Comparison of ENCODE assay signal across 18 cellular contexts in genomic region chr6:17173071-17173470, GRCh38.
DNase-seq lines count a peak whose midpoint lies in the region; ATAC-seq and TF ChIP-seq lines count a peak whose summit lies in the region.
"Had no signal": no experiment of that assay in that cellular context is flagged by ENCODE, and none has a peak within 500 bp of the region (broad histone marks: within the 10 kb centered on the region; RNA-seq: fewer than 3 reads in every experiment).

No MANE protein-coding gene starts in this region.

- H2AFZ ChIP-seq in IMR-90 (replicated peaks; ENCODE audit: low read length, poor library complexity) (no peak overlapping the region), mesenchymal stem cell (ENCODE audit: low read depth, low read length) (no peak overlapping the region)

- no peak overlapping the region for H2BK120ac ChIP-seq in IMR-90 (ENCODE audit: low read depth, low read length)
- no peak overlapping the region for H2BK120ac ChIP-seq in mesenchymal stem cell (ENCODE audit: low read depth, low read length)

- H4K8ac ChIP-seq in IMR-90 (ENCODE audit: low read depth in 2 of 2, low read length in 2 of 2): no peak overlapping the region
- H4K8ac ChIP-seq in mesenchymal stem cell (ENCODE audit: low read length): no peak overlapping the region

- H2AK5ac ChIP-seq in IMR-90 (ENCODE audit: low read depth, low read length) (no peak overlapping the region), mesenchymal stem cell (ENCODE audit: low read length, severe bottlenecking) (no peak overlapping the region)

- H3K79me1 ChIP-seq in IMR-90 (ENCODE audit: low read depth in 1 of 2, low read length in 2 of 2) (no peaks in the 10 kb centered on the region), mesenchymal stem cell (replicated peaks; ENCODE audit: low read length, poor library complexity, severe bottlenecking) (no peaks in the 10 kb centered on the region)

- DNase-seq in AG10803 (ENCODE audit: low read depth): peak; percentile 15
- peak; percentile 8 for DNase-seq in GM03348 (ENCODE audit: low spot score)
- peak; percentile 42 for DNase-seq in IMR-90
- no peak for DNase-seq in mesenchymal stem cell
- DNase-seq in activated naive CD8-positive, alpha-beta T cell treated with anti-CD3 and anti-CD28 coated beads, Interleukin-2, amount 50 U/mL, for 24 hours: no peak
- no peak for DNase-seq in testis
- DNase-seq in coronary artery (ENCODE audit: low spot score): no peak
- DNase-seq: Calu3; CD8-positive, alpha-beta T cell; DMS79 treated with DMSO at 0.1 percent for 48 hours; GDM1; H9; KBM-7 had no signal

- H3K23ac ChIP-seq in IMR-90 (ENCODE audit: low read depth, low read length): no peak overlapping the region
- H3K23ac ChIP-seq in mesenchymal stem cell (ENCODE audit: low read length in 2 of 2): no peak overlapping the region

- in situ Hi-C loops in IMR-90 (cut with MboI; ENCODE audit: low sequenced_read_pairs): no loop called here

- H2BK12ac ChIP-seq in mesenchymal stem cell (ENCODE audit: low read length in 2 of 2): no peak overlapping the region

- no peak overlapping the region for H3K9ac ChIP-seq in IMR-90 (ENCODE audit: low read depth, low read length)
- H3K9ac ChIP-seq in mesenchymal stem cell (ENCODE audit: low read length): no peak overlapping the region
- H3K9ac ChIP-seq: BLaER1 treated with 17β-estradiol and CSF1 and Interleukin-3, amounts not matched to agents 10 nM and 100 nM had no signal

- H3K4me1 Mint-ChIP-seq in activated naive CD8-positive, alpha-beta T cell treated with anti-CD3 and anti-CD28 coated beads, Interleukin-2, amount 50 U/mL, for 24 hours: no peaks in the 10 kb centered on the region
- H3K4me1 Mint-ChIP-seq: B cell, IgD-negative memory B cell had no signal

- H2BK20ac ChIP-seq in IMR-90 (ENCODE audit: low read depth, low read length): no peak overlapping the region

- no peak for ATAC-seq in IMR-90 (ENCODE audit: low read depth)
- no peak for ATAC-seq in activated naive CD8-positive, alpha-beta T cell treated with anti-CD3 and anti-CD28 coated beads, Interleukin-2, amount 50 U/mL, for 24 hours
- ATAC-seq: A549; CD8-positive, alpha-beta T cell had no signal

- POLR2A ChIA-PET in IMR-90 (lab: Charles Lee; ENCODE audit: unreplicated experiment): no interaction called here

- H3K27ac Mint-ChIP-seq in activated naive CD8-positive, alpha-beta T cell treated with anti-CD3 and anti-CD28 coated beads, Interleukin-2, amount 50 U/mL, for 24 hours: no peak overlapping the region
- H3K27ac Mint-ChIP-seq: B cell; CD8-positive, alpha-beta T cell; H9 had no signal

- dilution Hi-C loops in IMR-90 (cut with HindIII; ENCODE audit: low sequenced_read_pairs, unreplicated experiment): no loop called here

- no peaks in the 10 kb centered on the region for H3K9me3 Mint-ChIP-seq in activated naive CD8-positive, alpha-beta T cell treated with anti-CD3 and anti-CD28 coated beads, Interleukin-2, amount 50 U/mL, for 24 hours
- H3K9me3 Mint-ChIP-seq: CD8-positive, alpha-beta T cell; IgD-negative memory B cell had no signal

- H3K27me3 ChIP-seq in IMR-90 (ENCODE audit: control insufficient read depth, insufficient read depth, low read length): no peaks in the 10 kb centered on the region; the same call in 1 of the 2 replicates
- H3K27me3 ChIP-seq in mesenchymal stem cell (ENCODE audit: control insufficient read depth in 1 of 2, insufficient read depth in 1 of 2, low read length in 2 of 2): no peaks in the 10 kb centered on the region
- no peaks in the 10 kb centered on the region for H3K27me3 ChIP-seq in testis
- H3K27me3 ChIP-seq: BLaER1 treated with 17β-estradiol and CSF1 and Interleukin-3, amounts not matched to agents 10 nM and 100 nM had no signal

- H3K56ac ChIP-seq in IMR-90 (ENCODE audit: extremely low read depth, insufficient read depth, low read length): no peak overlapping the region

- no peak overlapping the region for H3K14ac ChIP-seq in IMR-90 (replicated peaks; ENCODE audit: low read depth, low read length)
- no peak overlapping the region for H3K14ac ChIP-seq in mesenchymal stem cell (ENCODE audit: low read length in 2 of 2)

- H3K27ac ChIP-seq in IMR-90 (ENCODE audit: insufficient read depth, low read length): no peak overlapping the region
- H3K27ac ChIP-seq in mesenchymal stem cell (ENCODE audit: low read length, poor library complexity, severe bottlenecking): no peak overlapping the region
- H3K27ac ChIP-seq in testis: no peak overlapping the region
- no peak overlapping the region for H3K27ac ChIP-seq in coronary artery
- H3K27ac ChIP-seq: 22Rv1; A549; BLaER1 treated with 17β-estradiol and CSF1 and Interleukin-3, amounts not matched to agents 10 nM and 100 nM had no signal

- H3K36me3 ChIP-seq in IMR-90 (ENCODE audit: control insufficient read depth, insufficient read depth, low read length): no peaks in the 10 kb centered on the region
- no peaks in the 10 kb centered on the region for H3K36me3 ChIP-seq in mesenchymal stem cell (ENCODE audit: control insufficient read depth in 1 of 2, insufficient read depth in 2 of 2, low read depth in 1 of 2, low read length in 2 of 2)
- H3K36me3 ChIP-seq in testis (ENCODE audit: low read depth, missing control alignments): no peaks in the 10 kb centered on the region
- H3K36me3 ChIP-seq: BLaER1 treated with 17β-estradiol and CSF1 and Interleukin-3, amounts not matched to agents 10 nM and 100 nM had no signal

- CTCF ChIA-PET in IMR-90 (lab: Yijun Ruan, JAX): no interaction called here

- H2BK5ac ChIP-seq in IMR-90 (ENCODE audit: low read depth, low read length, poor library complexity, severe bottlenecking): no peak overlapping the region
- H2BK5ac ChIP-seq in mesenchymal stem cell (ENCODE audit: low read depth, low read length, poor library complexity, severe bottlenecking): peak overlapping the region; percentile 11

- H3K4me2 ChIP-seq in IMR-90 (ENCODE audit: low read depth, low read length): no peak overlapping the region
- no peak overlapping the region for H3K4me2 ChIP-seq in mesenchymal stem cell (ENCODE audit: low read length, poor library complexity, severe bottlenecking)
- H3K4me2 ChIP-seq: A549; BLaER1 treated with 17β-estradiol and CSF1 and Interleukin-3, amounts not matched to agents 10 nM and 100 nM had no signal

- no TSS peak for BruUV-seq in IMR-90 (replicated peaks; lab: Mats Ljungman, UMichigan)

- H3K9me3 ChIP-seq in IMR-90 (ENCODE audit: control insufficient read depth, insufficient read depth, low read length): peaks cover 5% of the 10 kb centered on the region
- H3K9me3 ChIP-seq in mesenchymal stem cell (ENCODE audit: control insufficient read depth, low read length): peaks cover 6% of the 10 kb centered on the region
- H3K9me3 ChIP-seq in testis: no peaks in the 10 kb centered on the region
- H3K9me3 ChIP-seq: A549 had no signal

- H4K20me1 ChIP-seq in IMR-90 (ENCODE audit: insufficient read depth, low read length): no peaks in the 10 kb centered on the region
- H4K20me1 ChIP-seq: BLaER1 treated with 17β-estradiol and CSF1 and Interleukin-3, amounts not matched to agents 10 nM and 100 nM had no signal

- no CpG with 5 or more reads among the region's 3 CpGs for WGBS in IMR-90 (ENCODE audit: extremely low coverage in 2 of 2, insufficient read length in 1 of 2), 2 experiments
- 59% methylated on average over 3 of the region's 3 CpGs for WGBS in mesenchymal stem cell
- 56 to 75% methylated on average over 3 of the region's 3 CpGs for WGBS in testis, 2 donors

- H3K27me3 Mint-ChIP-seq in activated naive CD8-positive, alpha-beta T cell treated with anti-CD3 and anti-CD28 coated beads, Interleukin-2, amount 50 U/mL, for 24 hours: peaks cover 3% of the 10 kb centered on the region
- H3K27me3 Mint-ChIP-seq: B cell, IgD-negative memory B cell had no signal

- H3K4ac ChIP-seq in IMR-90 (ENCODE audit: low read depth, low read length) (no peak overlapping the region), mesenchymal stem cell (ENCODE audit: low read depth in 1 of 2, low read length in 2 of 2) (no peak overlapping the region)

- H2BK15ac ChIP-seq in IMR-90 (ENCODE audit: low read depth, low read length) (no peak overlapping the region), mesenchymal stem cell (ENCODE audit: low read depth, poor library complexity, severe bottlenecking) (no peak overlapping the region)

- H3K18ac ChIP-seq in IMR-90 (ENCODE audit: low read depth, low read length) (no peak overlapping the region), mesenchymal stem cell (ENCODE audit: low read depth in 1 of 2, low read length in 2 of 2) (no peak overlapping the region)

- no peak for TF ChIP-seq CTCF in AG10803 (conservative IDR thresholded peaks at IDR 0.05; ENCODE audit: low read length)
- TF ChIP-seq CTCF in IMR-90 (conservative IDR thresholded peaks at IDR 0.05; ENCODE audit: low read depth, low read length): no peak
- no peak for TF ChIP-seq CTCF in testis (IDR thresholded peaks at IDR 0.05)
- no peak for TF ChIP-seq CTCF in coronary artery (IDR thresholded peaks at IDR 0.05)

- no peak overlapping the region for H3K4me3 ChIP-seq in AG10803 (ENCODE audit: low read length)
- no peak overlapping the region for H3K4me3 ChIP-seq in IMR-90 (ENCODE audit: insufficient read depth, low read depth, low read length)
- no peak overlapping the region for H3K4me3 ChIP-seq in mesenchymal stem cell (ENCODE audit: insufficient read depth in 1 of 2, low read depth in 1 of 2, low read length in 2 of 2)
- no peak overlapping the region for H3K4me3 ChIP-seq in testis
- H3K4me3 ChIP-seq in coronary artery: no peak overlapping the region
- H3K4me3 ChIP-seq: A549; BLaER1 treated with 17β-estradiol and CSF1 and Interleukin-3, amounts not matched to agents 10 nM and 100 nM had no signal

- H4K91ac ChIP-seq in IMR-90 (ENCODE audit: insufficient read depth, low read depth, low read length) (no peak overlapping the region), mesenchymal stem cell (ENCODE audit: low read length) (no peak overlapping the region)

- no peak overlapping the region for H4K5ac ChIP-seq in IMR-90 (ENCODE audit: low read depth, low read length)

- H2AK9ac ChIP-seq in IMR-90 (replicated peaks; ENCODE audit: low read depth, low read length, poor library complexity): no peak overlapping the region

- TF ChIP-seq POLR2A in IMR-90 (IDR thresholded peaks at IDR 0.05; ENCODE audit: low read depth, low read length) (no peak), testis (IDR thresholded peaks at IDR 0.05) (no peak)

- H3K9me1 ChIP-seq in IMR-90 (ENCODE audit: insufficient read depth, low read length): peaks cover 6% of the 10 kb centered on the region; the same call in 1 of the 2 replicates

- H3K4me1 ChIP-seq in IMR-90 (ENCODE audit: control insufficient read depth, insufficient read depth, low read length): peaks cover 4% of the 10 kb centered on the region
- no peaks in the 10 kb centered on the region for H3K4me1 ChIP-seq in mesenchymal stem cell (ENCODE audit: control insufficient read depth, insufficient read depth, low read depth, low read length)
- H3K4me1 ChIP-seq in testis: no peaks in the 10 kb centered on the region
- H3K4me1 ChIP-seq: A549 had no signal

- H3K36me3 Mint-ChIP-seq in activated naive CD8-positive, alpha-beta T cell treated with anti-CD3 and anti-CD28 coated beads, Interleukin-2, amount 50 U/mL, for 24 hours (ENCODE audit: low read depth): no peaks in the 10 kb centered on the region
- H3K36me3 Mint-ChIP-seq: CD8-positive, alpha-beta T cell; IgD-negative memory B cell had no signal

- intact Hi-C loops in IMR-90 (cut with micrococcal nuclease) (no loop called here), testis (cut with DNase I; ENCODE audit: low total_unique reads) (no loop called here)

- no peak for TF ChIP-seq RAD21 in IMR-90 (IDR thresholded peaks at IDR 0.05; ENCODE audit: low read length)

- no peak overlapping the region for H3K4me3 Mint-ChIP-seq in activated naive CD8-positive, alpha-beta T cell treated with anti-CD3 and anti-CD28 coated beads, Interleukin-2, amount 50 U/mL, for 24 hours
- H3K4me3 Mint-ChIP-seq: B cell; CD8-positive, alpha-beta T cell; H9; IgD-negative memory B cell had no signal

Comparison
In these comparisons a context has a peak if more than half of its experiments do, and no peak if none do; other contexts are left out.
1. DNase-seq: peak in AG10803 (single experiment), GM03348 (single experiment) and IMR-90 (single experiment); none in mesenchymal stem cell (single experiment), activated naive CD8-positive, alpha-beta T cell treated with anti-CD3 and anti-CD28 coated beads, Interleukin-2, amount 50 U/mL, for 24 hours (single experiment), testis (single experiment) and coronary artery (single experiment).